In the genomic region with DNA sequence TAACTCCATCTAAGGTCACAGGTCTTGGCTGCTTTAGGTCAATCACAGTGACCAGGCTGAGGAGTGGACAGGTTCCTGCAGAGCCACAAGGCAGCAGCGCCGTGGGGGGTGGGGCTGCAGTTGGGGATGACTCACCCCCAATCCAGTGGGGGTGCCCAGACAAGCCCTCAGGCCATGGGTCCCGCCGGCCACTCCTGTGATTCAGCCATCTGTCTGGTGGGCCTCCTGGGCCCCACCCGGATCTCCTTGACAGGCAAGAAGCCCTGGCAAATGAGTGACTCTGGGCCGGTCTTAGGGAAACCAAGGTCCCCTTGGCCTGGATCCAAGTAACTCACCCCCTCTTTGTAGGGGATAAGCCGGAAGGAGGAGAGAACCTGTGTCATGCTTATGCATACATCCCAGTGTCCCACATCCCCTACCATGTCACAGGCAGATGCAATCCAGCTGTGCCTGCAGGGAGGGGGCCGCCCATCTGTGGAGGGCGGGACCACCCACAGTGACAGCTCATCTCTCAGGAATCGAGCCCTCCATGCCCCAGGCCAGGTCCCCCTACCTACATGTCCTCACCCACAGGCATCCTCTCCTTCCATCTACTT, we compare ENCODE assay signal across 9 cellular contexts. TPM values are rescaled to one million over a fixed set of nuclear protein-coding genes. Genes with fewer than 3 reads are reported as not detected.
A peak's percentile ranks its signal among the peaks of the same experiment; 100 is the strongest.
DNase-seq lines count a peak whose midpoint lies in the region; ATAC-seq and TF ChIP-seq lines count a peak whose summit lies in the region.
"Had no signal": no experiment of that assay in that cellular context is flagged by ENCODE, and none has a peak within 500 bp of the region (broad histone marks: within the 10 kb centered on the region; RNA-seq: fewer than 3 reads in every experiment).

No MANE protein-coding gene starts in this region.

- ATAC-seq in GM18873 (IDR thresholded peaks at IDR 0.05; ENCODE audit: low FRiP score, unreplicated experiment) = no peak
- ATAC-seq in HG03045 (IDR thresholded peaks at IDR 0.05; ENCODE audit: unreplicated experiment) = no peak
- no peak for ATAC-seq in HG02798 (IDR thresholded peaks at IDR 0.05; ENCODE audit: poor library complexity, unreplicated experiment)

- TF ChIP-seq CTCF in astrocyte of the spinal cord (IDR thresholded peaks at IDR 0.05; ENCODE audit: low read depth, low read length) = no peak
- TF ChIP-seq CTCF in testis (IDR thresholded peaks at IDR 0.05) = no peak

- H3K4me3 ChIP-seq in astrocyte of the spinal cord (ENCODE audit: low read depth, low read length) (peak overlapping the region; percentile 48), iPS-20b (ENCODE audit: low read length) (peak overlapping the region; percentile 62; the same call in 1 of the 2 replicates), testis (no peak overlapping the region)

- no peak for TF ChIP-seq POLR2A in testis (IDR thresholded peaks at IDR 0.05)

- no peak overlapping the region for H3K9ac ChIP-seq in iPS-20b (ENCODE audit: low read depth, low read length)

- no peak overlapping the region for H3K27ac ChIP-seq in iPS-20b (ENCODE audit: low read length)
- no peak overlapping the region for H3K27ac ChIP-seq in testis

- intact Hi-C loops in testis (cut with DNase I; ENCODE audit: low total_unique reads) = no loop called here

- no peaks in the 10 kb centered on the region for H3K9me3 ChIP-seq in iPS-20b (ENCODE audit: insufficient read depth, low read depth, low read length)
- no peaks in the 10 kb centered on the region for H3K9me3 ChIP-seq in testis

- WGBS in testis, 2 donors = 47 to 60% methylated on average over 5 to 10 of the region's 10 CpGs

- in situ Hi-C loops in astrocyte of the spinal cord (cut with HindIII; ENCODE audit: low sequenced_read_pairs) = no loop called here

- H3K4me1 ChIP-seq in iPS-20b (ENCODE audit: insufficient read depth, low read length) = no peaks in the 10 kb centered on the region; the same call in none of the 2 replicates
- peaks cover 33% of the 10 kb centered on the region for H3K4me1 ChIP-seq in testis

- peaks cover 35% of the 10 kb centered on the region for H3K36me3 ChIP-seq in iPS-20b (ENCODE audit: insufficient read depth, low read depth, low read length)
- H3K36me3 ChIP-seq in testis (ENCODE audit: low read depth, missing control alignments) = no peaks in the 10 kb centered on the region

- H3K27me3 ChIP-seq in iPS-20b (ENCODE audit: insufficient read depth, low read length) (peaks cover 22% of the 10 kb centered on the region), testis (no peaks in the 10 kb centered on the region)

- DNase-seq in DMS53 (lab: John Stamatoyannopoulos, UW) (peak; percentile 24), DMS53 treated with DMSO at 0.1 percent for 48 hours (lab: John Stamatoyannopoulos, UW; ENCODE audit: unreplicated experiment) (no peak), astrocyte of the spinal cord (ENCODE audit: low read depth, low spot score) (peak; percentile 92), testis (peak; percentile 25)
- DNase-seq: NCI-H526 had no signal

RNA-seq across cellular contexts. Expression of gene COL7A1, which starts 0.5 kb away (rescaled TPM):
- total RNA-seq in testis = 10 to 100 TPM; 34.1 to 39.1 TPM
- 19.9 TPM for polyA plus RNA-seq in testis (ENCODE audit: insufficient read depth, low read depth, low replicate concordance)

RNA-seq across cellular contexts. Expression of gene UQCRC1, which starts 13.8 kb away (rescaled TPM):
- 100 to 1,000 TPM; 282 to 287 TPM for total RNA-seq in testis
- 281 TPM for polyA plus RNA-seq in testis (ENCODE audit: insufficient read depth, low read depth, low replicate concordance)

RNA-seq across cellular contexts. Expression of gene TMEM89, which starts 25.9 kb away (rescaled TPM):
- 10 to 100 TPM in 1 of 2 donors, 1 to 10 TPM in 1; 8.7 to 14.8 TPM for total RNA-seq in testis
- 16.1 TPM for polyA plus RNA-seq in testis (ENCODE audit: insufficient read depth, low read depth, low replicate concordance)

RNA-seq across cellular contexts. Expression of gene UCN2, which starts 32.0 kb away (rescaled TPM):
- 1 to 10 TPM in 1 of 2 donors, under 1 TPM in 1; 0.87 to 1.2 TPM for total RNA-seq in testis
- polyA plus RNA-seq in testis (ENCODE audit: insufficient read depth, low read depth, low replicate concordance) = 0.86 TPM

RNA-seq across cellular contexts. Expression of gene PFKFB4, which starts 39.0 kb away (rescaled TPM):
- total RNA-seq in testis = 100 to 1,000 TPM; 134 to 136 TPM
- 57.3 TPM for polyA plus RNA-seq in testis (ENCODE audit: insufficient read depth, low read depth, low replicate concordance)

Comparison
In these comparisons a context has a peak if more than half of its experiments do, and no peak if none do; other contexts are left out.
1. H3K4me3 ChIP-seq: peak in astrocyte of the spinal cord (single experiment) and iPS-20b (single experiment); none in testis (0 of 2).